ENCODE assay signal across 1 cellular context in the genomic region with DNA sequence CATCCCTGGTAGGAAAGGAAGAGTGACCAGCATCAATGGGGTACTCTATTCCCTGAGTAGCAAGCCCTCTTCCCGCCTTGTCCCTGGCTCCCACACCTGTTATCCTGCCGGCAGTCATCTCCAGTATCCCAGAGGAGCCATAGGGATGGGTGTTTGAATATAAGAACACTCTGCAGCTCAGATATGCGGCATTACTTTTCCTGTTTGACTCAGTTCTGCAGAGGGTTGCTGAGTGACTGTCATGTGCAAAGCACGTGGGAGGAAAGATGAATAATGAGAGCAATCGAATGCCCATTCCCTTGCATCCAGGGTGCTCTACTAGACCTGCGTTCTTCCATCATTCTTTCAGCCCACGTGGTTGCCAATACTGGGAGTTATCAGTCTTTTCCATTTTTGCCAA.
TF ChIP-seq lines count a peak whose summit lies in the region.

No MANE protein-coding gene starts in this region.

TF ChIP-seq in K562, 482 proteins besides CTCF, POLR2A, EP300 and RAD21 (continued from another document):
- TF ChIP-seq, protein P1, sequence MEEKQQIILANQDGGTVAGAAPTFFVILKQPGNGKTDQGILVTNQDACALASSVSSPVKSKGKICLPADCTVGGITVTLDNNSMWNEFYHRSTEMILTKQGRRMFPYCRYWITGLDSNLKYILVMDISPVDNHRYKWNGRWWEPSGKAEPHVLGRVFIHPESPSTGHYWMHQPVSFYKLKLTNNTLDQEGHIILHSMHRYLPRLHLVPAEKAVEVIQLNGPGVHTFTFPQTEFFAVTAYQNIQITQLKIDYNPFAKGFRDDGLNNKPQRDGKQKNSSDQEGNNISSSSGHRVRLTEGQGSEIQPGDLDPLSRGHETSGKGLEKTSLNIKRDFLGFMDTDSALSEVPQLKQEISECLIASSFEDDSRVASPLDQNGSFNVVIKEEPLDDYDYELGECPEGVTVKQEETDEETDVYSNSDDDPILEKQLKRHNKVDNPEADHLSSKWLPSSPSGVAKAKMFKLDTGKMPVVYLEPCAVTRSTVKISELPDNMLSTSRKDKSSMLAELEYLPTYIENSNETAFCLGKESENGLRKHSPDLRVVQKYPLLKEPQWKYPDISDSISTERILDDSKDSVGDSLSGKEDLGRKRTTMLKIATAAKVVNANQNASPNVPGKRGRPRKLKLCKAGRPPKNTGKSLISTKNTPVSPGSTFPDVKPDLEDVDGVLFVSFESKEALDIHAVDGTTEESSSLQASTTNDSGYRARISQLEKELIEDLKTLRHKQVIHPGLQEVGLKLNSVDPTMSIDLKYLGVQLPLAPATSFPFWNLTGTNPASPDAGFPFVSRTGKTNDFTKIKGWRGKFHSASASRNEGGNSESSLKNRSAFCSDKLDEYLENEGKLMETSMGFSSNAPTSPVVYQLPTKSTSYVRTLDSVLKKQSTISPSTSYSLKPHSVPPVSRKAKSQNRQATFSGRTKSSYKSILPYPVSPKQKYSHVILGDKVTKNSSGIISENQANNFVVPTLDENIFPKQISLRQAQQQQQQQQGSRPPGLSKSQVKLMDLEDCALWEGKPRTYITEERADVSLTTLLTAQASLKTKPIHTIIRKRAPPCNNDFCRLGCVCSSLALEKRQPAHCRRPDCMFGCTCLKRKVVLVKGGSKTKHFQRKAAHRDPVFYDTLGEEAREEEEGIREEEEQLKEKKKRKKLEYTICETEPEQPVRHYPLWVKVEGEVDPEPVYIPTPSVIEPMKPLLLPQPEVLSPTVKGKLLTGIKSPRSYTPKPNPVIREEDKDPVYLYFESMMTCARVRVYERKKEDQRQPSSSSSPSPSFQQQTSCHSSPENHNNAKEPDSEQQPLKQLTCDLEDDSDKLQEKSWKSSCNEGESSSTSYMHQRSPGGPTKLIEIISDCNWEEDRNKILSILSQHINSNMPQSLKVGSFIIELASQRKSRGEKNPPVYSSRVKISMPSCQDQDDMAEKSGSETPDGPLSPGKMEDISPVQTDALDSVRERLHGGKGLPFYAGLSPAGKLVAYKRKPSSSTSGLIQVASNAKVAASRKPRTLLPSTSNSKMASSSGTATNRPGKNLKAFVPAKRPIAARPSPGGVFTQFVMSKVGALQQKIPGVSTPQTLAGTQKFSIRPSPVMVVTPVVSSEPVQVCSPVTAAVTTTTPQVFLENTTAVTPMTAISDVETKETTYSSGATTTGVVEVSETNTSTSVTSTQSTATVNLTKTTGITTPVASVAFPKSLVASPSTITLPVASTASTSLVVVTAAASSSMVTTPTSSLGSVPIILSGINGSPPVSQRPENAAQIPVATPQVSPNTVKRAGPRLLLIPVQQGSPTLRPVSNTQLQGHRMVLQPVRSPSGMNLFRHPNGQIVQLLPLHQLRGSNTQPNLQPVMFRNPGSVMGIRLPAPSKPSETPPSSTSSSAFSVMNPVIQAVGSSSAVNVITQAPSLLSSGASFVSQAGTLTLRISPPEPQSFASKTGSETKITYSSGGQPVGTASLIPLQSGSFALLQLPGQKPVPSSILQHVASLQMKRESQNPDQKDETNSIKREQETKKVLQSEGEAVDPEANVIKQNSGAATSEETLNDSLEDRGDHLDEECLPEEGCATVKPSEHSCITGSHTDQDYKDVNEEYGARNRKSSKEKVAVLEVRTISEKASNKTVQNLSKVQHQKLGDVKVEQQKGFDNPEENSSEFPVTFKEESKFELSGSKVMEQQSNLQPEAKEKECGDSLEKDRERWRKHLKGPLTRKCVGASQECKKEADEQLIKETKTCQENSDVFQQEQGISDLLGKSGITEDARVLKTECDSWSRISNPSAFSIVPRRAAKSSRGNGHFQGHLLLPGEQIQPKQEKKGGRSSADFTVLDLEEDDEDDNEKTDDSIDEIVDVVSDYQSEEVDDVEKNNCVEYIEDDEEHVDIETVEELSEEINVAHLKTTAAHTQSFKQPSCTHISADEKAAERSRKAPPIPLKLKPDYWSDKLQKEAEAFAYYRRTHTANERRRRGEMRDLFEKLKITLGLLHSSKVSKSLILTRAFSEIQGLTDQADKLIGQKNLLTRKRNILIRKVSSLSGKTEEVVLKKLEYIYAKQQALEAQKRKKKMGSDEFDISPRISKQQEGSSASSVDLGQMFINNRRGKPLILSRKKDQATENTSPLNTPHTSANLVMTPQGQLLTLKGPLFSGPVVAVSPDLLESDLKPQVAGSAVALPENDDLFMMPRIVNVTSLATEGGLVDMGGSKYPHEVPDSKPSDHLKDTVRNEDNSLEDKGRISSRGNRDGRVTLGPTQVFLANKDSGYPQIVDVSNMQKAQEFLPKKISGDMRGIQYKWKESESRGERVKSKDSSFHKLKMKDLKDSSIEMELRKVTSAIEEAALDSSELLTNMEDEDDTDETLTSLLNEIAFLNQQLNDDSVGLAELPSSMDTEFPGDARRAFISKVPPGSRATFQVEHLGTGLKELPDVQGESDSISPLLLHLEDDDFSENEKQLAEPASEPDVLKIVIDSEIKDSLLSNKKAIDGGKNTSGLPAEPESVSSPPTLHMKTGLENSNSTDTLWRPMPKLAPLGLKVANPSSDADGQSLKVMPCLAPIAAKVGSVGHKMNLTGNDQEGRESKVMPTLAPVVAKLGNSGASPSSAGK (IDR thresholded peaks at IDR 0.05): peak; percentile 80
- TF ChIP-seq, protein P2, sequence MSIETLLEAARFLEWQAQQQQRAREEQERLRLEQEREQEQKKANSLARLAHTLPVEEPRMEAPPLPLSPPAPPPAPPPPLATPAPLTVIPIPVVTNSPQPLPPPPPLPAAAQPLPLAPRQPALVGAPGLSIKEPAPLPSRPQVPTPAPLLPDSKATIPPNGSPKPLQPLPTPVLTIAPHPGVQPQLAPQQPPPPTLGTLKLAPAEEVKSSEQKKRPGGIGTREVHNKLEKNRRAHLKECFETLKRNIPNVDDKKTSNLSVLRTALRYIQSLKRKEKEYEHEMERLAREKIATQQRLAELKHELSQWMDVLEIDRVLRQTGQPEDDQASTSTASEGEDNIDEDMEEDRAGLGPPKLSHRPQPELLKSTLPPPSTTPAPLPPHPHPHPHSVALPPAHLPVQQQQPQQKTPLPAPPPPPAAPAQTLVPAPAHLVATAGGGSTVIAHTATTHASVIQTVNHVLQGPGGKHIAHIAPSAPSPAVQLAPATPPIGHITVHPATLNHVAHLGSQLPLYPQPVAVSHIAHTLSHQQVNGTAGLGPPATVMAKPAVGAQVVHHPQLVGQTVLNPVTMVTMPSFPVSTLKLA (conservative IDR thresholded peaks at IDR 0.05): peak; percentile 63 to 68; a peak in 3 of 4 replicates
- TF ChIP-seq CBFB (CRISPR knock-in tag; IDR thresholded peaks at IDR 0.05): no peak
- no peak for TF ChIP-seq SMAD2 (IDR thresholded peaks at IDR 0.05; ENCODE audit: low read depth, low read length)
- TF ChIP-seq, protein P3, sequence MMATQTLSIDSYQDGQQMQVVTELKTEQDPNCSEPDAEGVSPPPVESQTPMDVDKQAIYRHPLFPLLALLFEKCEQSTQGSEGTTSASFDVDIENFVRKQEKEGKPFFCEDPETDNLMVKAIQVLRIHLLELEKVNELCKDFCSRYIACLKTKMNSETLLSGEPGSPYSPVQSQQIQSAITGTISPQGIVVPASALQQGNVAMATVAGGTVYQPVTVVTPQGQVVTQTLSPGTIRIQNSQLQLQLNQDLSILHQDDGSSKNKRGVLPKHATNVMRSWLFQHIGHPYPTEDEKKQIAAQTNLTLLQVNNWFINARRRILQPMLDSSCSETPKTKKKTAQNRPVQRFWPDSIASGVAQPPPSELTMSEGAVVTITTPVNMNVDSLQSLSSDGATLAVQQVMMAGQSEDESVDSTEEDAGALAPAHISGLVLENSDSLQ (IDR thresholded peaks at IDR 0.05): peak; percentile 32
- no peak for TF ChIP-seq MIER1 (IDR thresholded peaks at IDR 0.05; ENCODE audit: low read depth)
- TF ChIP-seq ZNF175 (CRISPR knock-in tag; IDR thresholded peaks at IDR 0.05; ENCODE audit: low read depth): peak; percentile 64; the same call in 1 of the 2 replicates
- TF ChIP-seq, protein P4, sequence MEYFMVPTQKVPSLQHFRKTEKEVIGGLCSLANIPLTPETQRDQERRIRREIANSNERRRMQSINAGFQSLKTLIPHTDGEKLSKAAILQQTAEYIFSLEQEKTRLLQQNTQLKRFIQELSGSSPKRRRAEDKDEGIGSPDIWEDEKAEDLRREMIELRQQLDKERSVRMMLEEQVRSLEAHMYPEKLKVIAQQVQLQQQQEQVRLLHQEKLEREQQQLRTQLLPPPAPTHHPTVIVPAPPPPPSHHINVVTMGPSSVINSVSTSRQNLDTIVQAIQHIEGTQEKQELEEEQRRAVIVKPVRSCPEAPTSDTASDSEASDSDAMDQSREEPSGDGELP (CRISPR knock-in tag; IDR thresholded peaks at IDR 0.05; ENCODE audit: borderline replicate concordance): no peak
- TF ChIP-seq BCL6 (CRISPR knock-in tag; IDR thresholded peaks at IDR 0.05): no peak
- TF ChIP-seq, protein P5, sequence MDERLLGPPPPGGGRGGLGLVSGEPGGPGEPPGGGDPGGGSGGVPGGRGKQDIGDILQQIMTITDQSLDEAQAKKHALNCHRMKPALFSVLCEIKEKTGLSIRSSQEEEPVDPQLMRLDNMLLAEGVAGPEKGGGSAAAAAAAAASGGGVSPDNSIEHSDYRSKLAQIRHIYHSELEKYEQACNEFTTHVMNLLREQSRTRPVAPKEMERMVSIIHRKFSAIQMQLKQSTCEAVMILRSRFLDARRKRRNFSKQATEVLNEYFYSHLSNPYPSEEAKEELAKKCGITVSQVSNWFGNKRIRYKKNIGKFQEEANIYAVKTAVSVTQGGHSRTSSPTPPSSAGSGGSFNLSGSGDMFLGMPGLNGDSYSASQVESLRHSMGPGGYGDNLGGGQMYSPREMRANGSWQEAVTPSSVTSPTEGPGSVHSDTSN (CRISPR knock-in tag; IDR thresholded peaks at IDR 0.05; ENCODE audit: low read depth): no peak
- TF ChIP-seq, protein P5 (tag; conservative IDR thresholded peaks at IDR 0.05; ENCODE audit: low read depth): peak; percentile 55
- TF ChIP-seq CREBBP (IDR thresholded peaks at IDR 0.05; ENCODE audit: low read depth, low read length): no peak
- no peak for TF ChIP-seq ZNF133 (CRISPR knock-in tag; IDR thresholded peaks at IDR 0.05)
- TF ChIP-seq SOX6 (IDR thresholded peaks at IDR 0.05): no peak
- TF ChIP-seq LEF1 (IDR thresholded peaks at IDR 0.05): peak; percentile 36; the same call in 1 of the 2 replicates
- TF ChIP-seq STAT5A (IDR thresholded peaks at IDR 0.05; ENCODE audit: borderline replicate concordance, low read length): no peak
- peak; percentile 82 for TF ChIP-seq BHLHE40 (IDR thresholded peaks at IDR 0.05; ENCODE audit: low read length)
- TF ChIP-seq ZNF589 (CRISPR knock-in tag; IDR thresholded peaks at IDR 0.05; ENCODE audit: low read depth): peak; percentile 56; the same call in 1 of the 2 replicates
- TF ChIP-seq, protein P6, sequence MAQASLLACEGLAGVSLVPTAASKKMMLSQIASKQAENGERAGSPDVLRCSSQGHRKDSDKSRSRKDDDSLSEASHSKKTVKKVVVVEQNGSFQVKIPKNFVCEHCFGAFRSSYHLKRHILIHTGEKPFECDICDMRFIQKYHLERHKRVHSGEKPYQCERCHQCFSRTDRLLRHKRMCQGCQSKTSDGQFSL (CRISPR knock-in tag; IDR thresholded peaks at IDR 0.05): no peak
- TF ChIP-seq, protein P6 (tag; IDR thresholded peaks at IDR 0.05): 0 out of 4 replicates have a peak, but pooled peaks of 1 of the 2 experiments have one; percentile 18
- TF ChIP-seq ZNF197 (CRISPR knock-in tag; IDR thresholded peaks at IDR 0.05; ENCODE audit: low read depth): 0 out of 2 replicates have a peak, but pooled peaks have one; percentile 12
- TF ChIP-seq PCBP2 (IDR thresholded peaks at IDR 0.05; ENCODE audit: low read depth, low read length, poor library complexity, severe bottlenecking): no peak
- peak; percentile 67 for TF ChIP-seq ZNF668 (CRISPR knock-in tag; IDR thresholded peaks at IDR 0.05)
- 0 out of 2 replicates have a peak, but pooled peaks have one; percentile 29 for TF ChIP-seq MYC (IDR thresholded peaks at IDR 0.05; ENCODE audit: low read depth, low read length)
- no peak for TF ChIP-seq MYC (CRISPR knock-in tag; IDR thresholded peaks at IDR 0.05; ENCODE audit: borderline replicate concordance, low read depth)
- peak; percentile 74 for TF ChIP-seq L3MBTL2 (IDR thresholded peaks at IDR 0.05)
- TF ChIP-seq, protein P7, sequence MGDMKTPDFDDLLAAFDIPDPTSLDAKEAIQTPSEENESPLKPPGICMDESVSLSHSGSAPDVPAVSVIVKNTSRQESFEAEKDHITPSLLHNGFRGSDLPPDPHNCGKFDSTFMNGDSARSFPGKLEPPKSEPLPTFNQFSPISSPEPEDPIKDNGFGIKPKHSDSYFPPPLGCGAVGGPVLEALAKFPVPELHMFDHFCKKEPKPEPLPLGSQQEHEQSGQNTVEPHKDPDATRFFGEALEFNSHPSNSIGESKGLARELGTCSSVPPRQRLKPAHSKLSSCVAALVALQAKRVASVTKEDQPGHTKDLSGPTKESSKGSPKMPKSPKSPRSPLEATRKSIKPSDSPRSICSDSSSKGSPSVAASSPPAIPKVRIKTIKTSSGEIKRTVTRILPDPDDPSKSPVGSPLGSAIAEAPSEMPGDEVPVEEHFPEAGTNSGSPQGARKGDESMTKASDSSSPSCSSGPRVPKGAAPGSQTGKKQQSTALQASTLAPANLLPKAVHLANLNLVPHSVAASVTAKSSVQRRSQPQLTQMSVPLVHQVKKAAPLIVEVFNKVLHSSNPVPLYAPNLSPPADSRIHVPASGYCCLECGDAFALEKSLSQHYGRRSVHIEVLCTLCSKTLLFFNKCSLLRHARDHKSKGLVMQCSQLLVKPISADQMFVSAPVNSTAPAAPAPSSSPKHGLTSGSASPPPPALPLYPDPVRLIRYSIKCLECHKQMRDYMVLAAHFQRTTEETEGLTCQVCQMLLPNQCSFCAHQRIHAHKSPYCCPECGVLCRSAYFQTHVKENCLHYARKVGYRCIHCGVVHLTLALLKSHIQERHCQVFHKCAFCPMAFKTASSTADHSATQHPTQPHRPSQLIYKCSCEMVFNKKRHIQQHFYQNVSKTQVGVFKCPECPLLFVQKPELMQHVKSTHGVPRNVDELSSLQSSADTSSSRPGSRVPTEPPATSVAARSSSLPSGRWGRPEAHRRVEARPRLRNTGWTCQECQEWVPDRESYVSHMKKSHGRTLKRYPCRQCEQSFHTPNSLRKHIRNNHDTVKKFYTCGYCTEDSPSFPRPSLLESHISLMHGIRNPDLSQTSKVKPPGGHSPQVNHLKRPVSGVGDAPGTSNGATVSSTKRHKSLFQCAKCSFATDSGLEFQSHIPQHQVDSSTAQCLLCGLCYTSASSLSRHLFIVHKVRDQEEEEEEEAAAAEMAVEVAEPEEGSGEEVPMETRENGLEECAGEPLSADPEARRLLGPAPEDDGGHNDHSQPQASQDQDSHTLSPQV (IDR thresholded peaks at IDR 0.05): 0 out of 2 replicates have a peak, but pooled peaks have one; percentile 23
